Comparison of ENCODE assay signal across 1 cellular context in genomic region chr3:45137656-45138181, GRCh38.
TF ChIP-seq lines count a peak whose summit lies in the region.

No MANE protein-coding gene starts in this region.

TF ChIP-seq in K562, 482 proteins besides CTCF, POLR2A, EP300 and RAD21 (continued from another document and continues in another):
- TF ChIP-seq ZBTB2 (IDR thresholded peaks at IDR 0.05) (peak; percentile 81), E2F1 (CRISPR knock-in tag; IDR thresholded peaks at IDR 0.05) (no peak), ARID4B (CRISPR knock-in tag; IDR thresholded peaks at IDR 0.05) (no peak), RBM34 (IDR thresholded peaks at IDR 0.05; ENCODE audit: borderline replicate concordance, insufficient read depth, low read length) (no peak), JUN (IDR thresholded peaks at IDR 0.05; ENCODE audit: borderline replicate concordance, low read depth, low read length) (0 out of 2 replicates have a peak, but pooled peaks have one; percentile 5), JUN (CRISPR knock-in tag; IDR thresholded peaks at IDR 0.05; ENCODE audit: borderline replicate concordance) (no peak), ZFPM2 (CRISPR knock-in tag; IDR thresholded peaks at IDR 0.05) (no peak), POLR3G (IDR thresholded peaks at IDR 0.05; ENCODE audit: extremely low read depth, insufficient read length, insufficient replicate concordance) (no peak), MECOM (CRISPR knock-in tag; IDR thresholded peaks at IDR 0.05) (peak; percentile 73; the same call in 1 of the 2 replicates), NCOR1 (IDR thresholded peaks at IDR 0.05) (peak; percentile 95), KLF16 (IDR thresholded peaks at IDR 0.05) (peak; percentile 92), CREBBP (IDR thresholded peaks at IDR 0.05; ENCODE audit: low read depth, low read length) (no peak), TAF15 (IDR thresholded peaks at IDR 0.05; ENCODE audit: low read depth, low read length) (no peak), E4F1 (CRISPR knock-in tag; IDR thresholded peaks at IDR 0.05; ENCODE audit: borderline replicate concordance) (no peak), SRF (CRISPR knock-in tag; IDR thresholded peaks at IDR 0.05) (no peak), TARDBP (IDR thresholded peaks at IDR 0.05) (0 out of 2 replicates have a peak, but pooled peaks have one; percentile 41), KDM5B (IDR thresholded peaks at IDR 0.05; ENCODE audit: insufficient replicate concordance, low read depth, low read length) (no peak), ZNF717 (CRISPR knock-in tag; IDR thresholded peaks at IDR 0.05) (no peak), FIP1L1 (IDR thresholded peaks at IDR 0.05; ENCODE audit: low read depth, low read length, poor library complexity, severe bottlenecking) (no peak), FOXM1 (IDR thresholded peaks at IDR 0.05; ENCODE audit: low read depth) (peak; percentile 94), FOXM1 (CRISPR knock-in tag; IDR thresholded peaks at IDR 0.05; ENCODE audit: low read depth) (no peak), ETV6 (IDR thresholded peaks at IDR 0.05; ENCODE audit: borderline replicate concordance in 1 of 2, low read depth in 2 of 2, low read length in 1 of 2) (no peak), ETV6 (CRISPR knock-in tag; IDR thresholded peaks at IDR 0.05; ENCODE audit: borderline replicate concordance) (no peak), PRPF4 (IDR thresholded peaks at IDR 0.05; ENCODE audit: insufficient read depth, low read depth, low read length, poor library complexity, severe bottlenecking) (no peak), HCFC1 (IDR thresholded peaks at IDR 0.05; ENCODE audit: low read depth, low read length) (no peak)
- TF ChIP-seq, protein P1, sequence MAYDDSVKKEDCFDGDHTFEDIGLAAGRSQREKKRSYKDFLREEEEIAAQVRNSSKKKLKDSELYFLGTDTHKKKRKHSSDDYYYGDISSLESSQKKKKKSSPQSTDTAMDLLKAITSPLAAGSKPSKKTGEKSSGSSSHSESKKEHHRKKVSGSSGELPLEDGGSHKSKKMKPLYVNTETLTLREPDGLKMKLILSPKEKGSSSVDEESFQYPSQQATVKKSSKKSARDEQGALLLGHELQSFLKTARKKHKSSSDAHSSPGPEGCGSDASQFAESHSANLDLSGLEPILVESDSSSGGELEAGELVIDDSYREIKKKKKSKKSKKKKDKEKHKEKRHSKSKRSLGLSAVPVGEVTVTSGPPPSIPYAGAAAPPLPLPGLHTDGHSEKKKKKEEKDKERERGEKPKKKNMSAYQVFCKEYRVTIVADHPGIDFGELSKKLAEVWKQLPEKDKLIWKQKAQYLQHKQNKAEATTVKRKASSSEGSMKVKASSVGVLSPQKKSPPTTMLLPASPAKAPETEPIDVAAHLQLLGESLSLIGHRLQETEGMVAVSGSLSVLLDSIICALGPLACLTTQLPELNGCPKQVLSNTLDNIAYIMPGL (CRISPR knock-in tag; IDR thresholded peaks at IDR 0.05): no peak
- TF ChIP-seq, protein P2, sequence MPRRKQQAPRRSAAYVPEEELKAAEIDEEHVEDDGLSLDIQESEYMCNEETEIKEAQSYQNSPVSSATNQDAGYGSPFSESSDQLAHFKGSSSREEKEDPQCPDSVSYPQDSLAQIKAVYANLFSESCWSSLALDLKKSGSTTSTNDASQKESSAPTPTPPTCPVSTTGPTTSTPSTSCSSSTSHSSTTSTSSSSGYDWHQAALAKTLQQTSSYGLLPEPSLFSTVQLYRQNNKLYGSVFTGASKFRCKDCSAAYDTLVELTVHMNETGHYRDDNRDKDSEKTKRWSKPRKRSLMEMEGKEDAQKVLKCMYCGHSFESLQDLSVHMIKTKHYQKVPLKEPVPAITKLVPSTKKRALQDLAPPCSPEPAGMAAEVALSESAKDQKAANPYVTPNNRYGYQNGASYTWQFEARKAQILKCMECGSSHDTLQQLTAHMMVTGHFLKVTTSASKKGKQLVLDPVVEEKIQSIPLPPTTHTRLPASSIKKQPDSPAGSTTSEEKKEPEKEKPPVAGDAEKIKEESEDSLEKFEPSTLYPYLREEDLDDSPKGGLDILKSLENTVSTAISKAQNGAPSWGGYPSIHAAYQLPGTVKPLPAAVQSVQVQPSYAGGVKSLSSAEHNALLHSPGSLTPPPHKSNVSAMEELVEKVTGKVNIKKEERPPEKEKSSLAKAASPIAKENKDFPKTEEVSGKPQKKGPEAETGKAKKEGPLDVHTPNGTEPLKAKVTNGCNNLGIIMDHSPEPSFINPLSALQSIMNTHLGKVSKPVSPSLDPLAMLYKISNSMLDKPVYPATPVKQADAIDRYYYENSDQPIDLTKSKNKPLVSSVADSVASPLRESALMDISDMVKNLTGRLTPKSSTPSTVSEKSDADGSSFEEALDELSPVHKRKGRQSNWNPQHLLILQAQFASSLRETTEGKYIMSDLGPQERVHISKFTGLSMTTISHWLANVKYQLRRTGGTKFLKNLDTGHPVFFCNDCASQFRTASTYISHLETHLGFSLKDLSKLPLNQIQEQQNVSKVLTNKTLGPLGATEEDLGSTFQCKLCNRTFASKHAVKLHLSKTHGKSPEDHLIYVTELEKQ (CRISPR knock-in tag; IDR thresholded peaks at IDR 0.05): peak; percentile 60; the same call in 1 of the 2 replicates
- TF ChIP-seq, protein P3, sequence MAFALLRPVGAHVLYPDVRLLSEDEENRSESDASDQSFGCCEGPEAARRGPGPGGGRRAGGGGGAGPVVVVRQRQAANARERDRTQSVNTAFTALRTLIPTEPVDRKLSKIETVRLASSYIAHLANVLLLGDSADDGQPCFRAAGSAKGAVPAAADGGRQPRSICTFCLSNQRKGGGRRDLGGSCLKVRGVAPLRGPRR (CRISPR knock-in tag; IDR thresholded peaks at IDR 0.05): no peak
- TF ChIP-seq, protein P4, sequence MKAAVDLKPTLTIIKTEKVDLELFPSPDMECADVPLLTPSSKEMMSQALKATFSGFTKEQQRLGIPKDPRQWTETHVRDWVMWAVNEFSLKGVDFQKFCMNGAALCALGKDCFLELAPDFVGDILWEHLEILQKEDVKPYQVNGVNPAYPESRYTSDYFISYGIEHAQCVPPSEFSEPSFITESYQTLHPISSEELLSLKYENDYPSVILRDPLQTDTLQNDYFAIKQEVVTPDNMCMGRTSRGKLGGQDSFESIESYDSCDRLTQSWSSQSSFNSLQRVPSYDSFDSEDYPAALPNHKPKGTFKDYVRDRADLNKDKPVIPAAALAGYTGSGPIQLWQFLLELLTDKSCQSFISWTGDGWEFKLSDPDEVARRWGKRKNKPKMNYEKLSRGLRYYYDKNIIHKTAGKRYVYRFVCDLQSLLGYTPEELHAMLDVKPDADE (conservative IDR thresholded peaks at IDR 0.05; ENCODE audit: control insufficient read depth, low read depth, low read length): no peak
- TF ChIP-seq, protein P5, sequence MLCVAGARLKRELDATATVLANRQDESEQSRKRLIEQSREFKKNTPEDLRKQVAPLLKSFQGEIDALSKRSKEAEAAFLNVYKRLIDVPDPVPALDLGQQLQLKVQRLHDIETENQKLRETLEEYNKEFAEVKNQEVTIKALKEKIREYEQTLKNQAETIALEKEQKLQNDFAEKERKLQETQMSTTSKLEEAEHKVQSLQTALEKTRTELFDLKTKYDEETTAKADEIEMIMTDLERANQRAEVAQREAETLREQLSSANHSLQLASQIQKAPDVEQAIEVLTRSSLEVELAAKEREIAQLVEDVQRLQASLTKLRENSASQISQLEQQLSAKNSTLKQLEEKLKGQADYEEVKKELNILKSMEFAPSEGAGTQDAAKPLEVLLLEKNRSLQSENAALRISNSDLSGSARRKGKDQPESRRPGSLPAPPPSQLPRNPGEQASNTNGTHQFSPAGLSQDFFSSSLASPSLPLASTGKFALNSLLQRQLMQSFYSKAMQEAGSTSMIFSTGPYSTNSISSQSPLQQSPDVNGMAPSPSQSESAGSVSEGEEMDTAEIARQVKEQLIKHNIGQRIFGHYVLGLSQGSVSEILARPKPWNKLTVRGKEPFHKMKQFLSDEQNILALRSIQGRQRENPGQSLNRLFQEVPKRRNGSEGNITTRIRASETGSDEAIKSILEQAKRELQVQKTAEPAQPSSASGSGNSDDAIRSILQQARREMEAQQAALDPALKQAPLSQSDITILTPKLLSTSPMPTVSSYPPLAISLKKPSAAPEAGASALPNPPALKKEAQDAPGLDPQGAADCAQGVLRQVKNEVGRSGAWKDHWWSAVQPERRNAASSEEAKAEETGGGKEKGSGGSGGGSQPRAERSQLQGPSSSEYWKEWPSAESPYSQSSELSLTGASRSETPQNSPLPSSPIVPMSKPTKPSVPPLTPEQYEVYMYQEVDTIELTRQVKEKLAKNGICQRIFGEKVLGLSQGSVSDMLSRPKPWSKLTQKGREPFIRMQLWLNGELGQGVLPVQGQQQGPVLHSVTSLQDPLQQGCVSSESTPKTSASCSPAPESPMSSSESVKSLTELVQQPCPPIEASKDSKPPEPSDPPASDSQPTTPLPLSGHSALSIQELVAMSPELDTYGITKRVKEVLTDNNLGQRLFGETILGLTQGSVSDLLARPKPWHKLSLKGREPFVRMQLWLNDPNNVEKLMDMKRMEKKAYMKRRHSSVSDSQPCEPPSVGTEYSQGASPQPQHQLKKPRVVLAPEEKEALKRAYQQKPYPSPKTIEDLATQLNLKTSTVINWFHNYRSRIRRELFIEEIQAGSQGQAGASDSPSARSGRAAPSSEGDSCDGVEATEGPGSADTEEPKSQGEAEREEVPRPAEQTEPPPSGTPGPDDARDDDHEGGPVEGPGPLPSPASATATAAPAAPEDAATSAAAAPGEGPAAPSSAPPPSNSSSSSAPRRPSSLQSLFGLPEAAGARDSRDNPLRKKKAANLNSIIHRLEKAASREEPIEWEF (CRISPR knock-in tag; IDR thresholded peaks at IDR 0.05): peak; percentile 70; the same call in 1 of the 2 replicates
- TF ChIP-seq, protein P6, sequence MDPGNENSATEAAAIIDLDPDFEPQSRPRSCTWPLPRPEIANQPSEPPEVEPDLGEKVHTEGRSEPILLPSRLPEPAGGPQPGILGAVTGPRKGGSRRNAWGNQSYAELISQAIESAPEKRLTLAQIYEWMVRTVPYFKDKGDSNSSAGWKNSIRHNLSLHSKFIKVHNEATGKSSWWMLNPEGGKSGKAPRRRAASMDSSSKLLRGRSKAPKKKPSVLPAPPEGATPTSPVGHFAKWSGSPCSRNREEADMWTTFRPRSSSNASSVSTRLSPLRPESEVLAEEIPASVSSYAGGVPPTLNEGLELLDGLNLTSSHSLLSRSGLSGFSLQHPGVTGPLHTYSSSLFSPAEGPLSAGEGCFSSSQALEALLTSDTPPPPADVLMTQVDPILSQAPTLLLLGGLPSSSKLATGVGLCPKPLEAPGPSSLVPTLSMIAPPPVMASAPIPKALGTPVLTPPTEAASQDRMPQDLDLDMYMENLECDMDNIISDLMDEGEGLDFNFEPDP (CRISPR knock-in tag; IDR thresholded peaks at IDR 0.05): no peak
